In genomic region chr12:43903686-43904085, GRCh38 we compare ENCODE assay signal across 35 cellular contexts.
"Had no signal": no experiment of that assay in that cellular context is flagged by ENCODE, and none has a peak within 500 bp of the region (broad histone marks: within the 10 kb centered on the region; RNA-seq: fewer than 3 reads in every experiment).

No MANE protein-coding gene starts in this region.

- H3K27me3 ChIP-seq: MG63 had no signal

- H3K36me3 ChIP-seq: MG63 had no signal

- H3K9me3 ChIP-seq: MG63 had no signal

- H3K4me3 ChIP-seq: MG63 had no signal

- H3K27ac ChIP-seq: KMS-11 had no signal

- DNase-seq: Karpas-422, Kasumi-1, MG63, MM.1S, MV-4-11, NCI-H1048, NCI-H1092, NCI-H1092 treated with DMSO at 0.1 percent for 48 hours, NCI-H1105, NCI-H1105 treated with DMSO at 0.1 percent for 48 hours, NCI-H1417, NCI-H1417 treated with DMSO at 0.1 percent for 48 hours, NCI-H1436, NCI-H1436 treated with DMSO at 0.1 percent for 48 hours, NCI-H146, NCI-H1694, NCI-H1694 treated with DMSO at 0.1 percent for 48 hours, NCI-H187, NCI-H187 treated with DMSO at 0.1 percent for 48 hours, NCI-H1930, NCI-H2029, NCI-H2029 treated with DMSO at 0.1 percent for 48 hours, NCI-H2081, NCI-H2081 treated with DMSO at 0.1 percent for 48 hours, NCI-H2107, NCI-H2171, NCI-H2171 treated with DMSO at 0.1 percent for 48 hours, NCI-H2227 treated with DMSO at 0.1 percent for 48 hours, NCI-H226, NCI-H345, NCI-H446, NCI-H446 treated with DMSO at 0.1 percent for 48 hours, NCI-H510A, NCI-H510A treated with DMSO at 0.1 percent for 48 hours had no signal
